Comparison of ENCODE assay signal across 9 cellular contexts in genomic region chr2:239381709-239382134, GRCh38. TPM values are rescaled to one million over a fixed set of nuclear protein-coding genes. Genes with fewer than 3 reads are reported as not detected.
DNase-seq lines count a peak whose midpoint lies in the region; ATAC-seq and TF ChIP-seq lines count a peak whose summit lies in the region.
"Had no signal": no experiment of that assay in that cellular context is flagged by ENCODE, and none has a peak within 500 bp of the region (broad histone marks: within the 10 kb centered on the region; RNA-seq: fewer than 3 reads in every experiment).

No MANE protein-coding gene starts in this region.

- H3K27me3 Mint-ChIP-seq in activated CD8-positive, alpha-beta memory T cell treated with anti-CD3 and anti-CD28 coated beads, Interleukin-2, amount 10 ng/mL, durations not matched to agents 7 days and 5 days = no peaks in the 10 kb centered on the region
- no peaks in the 10 kb centered on the region for H3K27me3 Mint-ChIP-seq in activated T-cell treated with anti-CD3 and anti-CD28 coated beads, Interleukin-2, amount 50 U/mL, for 4 hours (ENCODE audit: low read depth)

- H3K27ac Mint-ChIP-seq in activated CD8-positive, alpha-beta memory T cell treated with anti-CD3 and anti-CD28 coated beads, Interleukin-2, amount 10 ng/mL, durations not matched to agents 7 days and 5 days = peak overlapping the region; percentile 85

- H3K36me3 Mint-ChIP-seq in activated CD8-positive, alpha-beta memory T cell treated with anti-CD3 and anti-CD28 coated beads, Interleukin-2, amount 10 ng/mL, durations not matched to agents 7 days and 5 days = peaks cover 5% of the 10 kb centered on the region
- peaks cover 11% of the 10 kb centered on the region for H3K36me3 Mint-ChIP-seq in activated T-cell treated with anti-CD3 and anti-CD28 coated beads, Interleukin-2, amount 50 U/mL, for 4 hours (ENCODE audit: insufficient read depth)

- intact Hi-C loops in sigmoid colon (cut with DNase I) = no loop called here

- no peaks in the 10 kb centered on the region for H3K9me3 ChIP-seq in sigmoid colon
- H3K9me3 ChIP-seq: psoas muscle had no signal

- no peak overlapping the region for H3K4me3 ChIP-seq in sigmoid colon

- peaks cover 30% of the 10 kb centered on the region for H3K4me1 Mint-ChIP-seq in activated CD8-positive, alpha-beta memory T cell treated with anti-CD3 and anti-CD28 coated beads, Interleukin-2, amount 10 ng/mL, durations not matched to agents 7 days and 5 days
- peaks cover 32% of the 10 kb centered on the region for H3K4me1 Mint-ChIP-seq in activated T-cell treated with anti-CD3 and anti-CD28 coated beads, Interleukin-2, amount 50 U/mL, for 4 hours (ENCODE audit: low read depth)

- H3K27me3 ChIP-seq in sigmoid colon = no peaks in the 10 kb centered on the region

- no peak for DNase-seq in activated CD8-positive, alpha-beta memory T cell treated with anti-CD3 and anti-CD28 coated beads, Interleukin-2, amount 10 ng/mL, durations not matched to agents 7 days and 5 days
- DNase-seq in activated CD8-positive, alpha-beta memory T cell treated with anti-CD3 and anti-CD28 coated beads for 24 hours = no peak
- no peak for DNase-seq in activated T-cell treated with anti-CD3 and anti-CD28 coated beads, Interleukin-2, amount 50 U/mL, for 4 hours
- peak; percentile 44 for DNase-seq in sigmoid colon
- DNase-seq in NCI-H187 treated with DMSO at 0.1 percent for 48 hours (lab: John Stamatoyannopoulos, UW) = no peak
- DNase-seq in SIG-M5 treated with dmso at 0.1 percent for 504 hours (lab: John Stamatoyannopoulos, UW; ENCODE audit: unreplicated experiment) = no peak
- no peak for DNase-seq in effector CD8-positive, alpha-beta T cell (lab: John Stamatoyannopoulos, UW)

- no peak overlapping the region for H3K4me3 Mint-ChIP-seq in activated CD8-positive, alpha-beta memory T cell treated with anti-CD3 and anti-CD28 coated beads, Interleukin-2, amount 10 ng/mL, durations not matched to agents 7 days and 5 days
- H3K4me3 Mint-ChIP-seq in activated T-cell treated with anti-CD3 and anti-CD28 coated beads, Interleukin-2, amount 50 U/mL, for 4 hours = peak overlapping the region; percentile 78

- H3K27ac ChIP-seq in sigmoid colon = no peak overlapping the region
- H3K27ac ChIP-seq: psoas muscle had no signal

- ATAC-seq in activated CD8-positive, alpha-beta memory T cell treated with anti-CD3 and anti-CD28 coated beads, Interleukin-2, amount 10 ng/mL, durations not matched to agents 7 days and 5 days = no peak
- peak; percentile 67 for ATAC-seq in HG02678 (IDR thresholded peaks at IDR 0.05; ENCODE audit: unreplicated experiment)
- ATAC-seq in activated T-cell treated with anti-CD3 and anti-CD28 coated beads, Interleukin-2, amount 50 U/mL, for 4 hours = peak; percentile 12 to 26

- H3K9me3 Mint-ChIP-seq in activated CD8-positive, alpha-beta memory T cell treated with anti-CD3 and anti-CD28 coated beads, Interleukin-2, amount 10 ng/mL, durations not matched to agents 7 days and 5 days (ENCODE audit: low read depth) = no peaks in the 10 kb centered on the region
- no peaks in the 10 kb centered on the region for H3K9me3 Mint-ChIP-seq in activated T-cell treated with anti-CD3 and anti-CD28 coated beads, Interleukin-2, amount 50 U/mL, for 4 hours

- peaks cover 0 to 59% (median 44%) of the 10 kb centered on the region in 4 donors for H3K4me1 ChIP-seq in sigmoid colon

- CTCF ChIA-PET in activated CD8-positive, alpha-beta memory T cell treated with anti-CD3 and anti-CD28 coated beads, Interleukin-2, amount 10 ng/mL, durations not matched to agents 7 days and 5 days (lab: Charles Lee) = interaction anchor here (1.2 to 2.1 kb wide), 3 partner anchors 19 to 118 kb away, joined by 3 to 7 read pairs (median 4); partner anchors contain the start of gene HDAC4

- TF ChIP-seq CTCF in sigmoid colon (IDR thresholded peaks at IDR 0.05) = no peak

- no peak for TF ChIP-seq POLR2A in sigmoid colon (IDR thresholded peaks at IDR 0.05)

- H3K36me3 ChIP-seq in sigmoid colon = peaks cover 0 to 18% (median 0%) of the 10 kb centered on the region in 4 donors

- no peak for TF ChIP-seq EP300 in sigmoid colon (IDR thresholded peaks at IDR 0.05)

- WGBS in sigmoid colon, 2 donors = 72 to 89% methylated on average over 7 of the region's 7 CpGs

RNA-seq across cellular contexts. Expression of gene HDAC4, which starts 19.1 kb away (rescaled TPM):
- total RNA-seq in activated CD8-positive, alpha-beta memory T cell treated with anti-CD3 and anti-CD28 coated beads, Interleukin-2, amount 10 ng/mL, durations not matched to agents 7 days and 5 days = 10 to 100 TPM; 25.2 to 65.1 TPM
- 10 to 100 TPM; 30.4 to 34.1 (median 31.9) TPM for total RNA-seq in activated T-cell treated with anti-CD3 and anti-CD28 coated beads, Interleukin-2, amount 50 U/mL, for 4 hours
- total RNA-seq in sigmoid colon = 100 to 1,000 TPM in 3 of 4 donors, 10 to 100 TPM in 1; 77.0 to 196 (median 139) TPM
- polyA plus RNA-seq in sigmoid colon = 10 to 100 TPM in 1 of 3 donors, 1 to 10 TPM in 2; 1.8 to 16.4 (median 3.0) TPM
